ENCODE assay signal across 11 cellular contexts in the genomic region with DNA sequence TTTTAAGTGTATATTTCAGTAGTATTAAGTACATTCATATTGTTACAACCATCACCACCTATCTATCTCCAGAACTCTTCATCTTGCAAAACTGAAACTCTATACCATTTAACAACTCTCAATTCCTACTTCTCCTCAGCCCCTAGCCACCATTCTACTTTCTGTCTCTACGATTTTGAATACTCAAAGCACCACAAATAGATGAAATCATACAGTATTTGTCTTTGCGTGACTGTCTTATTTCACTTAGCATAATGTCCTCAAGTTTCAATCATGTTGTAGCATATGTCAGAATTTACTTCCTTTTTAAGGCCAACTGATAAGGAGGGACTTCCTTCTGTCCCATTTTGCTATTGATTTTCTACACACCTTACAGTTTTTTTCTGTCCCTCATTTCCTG.
DNase-seq lines count a peak whose midpoint lies in the region; ATAC-seq and TF ChIP-seq lines count a peak whose summit lies in the region.
"Had no signal": no experiment of that assay in that cellular context is flagged by ENCODE, and none has a peak within 500 bp of the region (broad histone marks: within the 10 kb centered on the region; RNA-seq: fewer than 3 reads in every experiment).

No MANE protein-coding gene starts in this region.

- ATAC-seq in GM19351 (IDR thresholded peaks at IDR 0.05; ENCODE audit: unreplicated experiment) (peak; percentile 96), HG02588 (IDR thresholded peaks at IDR 0.05; ENCODE audit: unreplicated experiment) (peak; percentile 89), HG03175 (IDR thresholded peaks at IDR 0.05; ENCODE audit: unreplicated experiment) (peak; percentile 96), PC-3 (no peak), gastrocnemius medialis (no peak)
- ATAC-seq: activated CD8-positive, alpha-beta memory T cell treated with anti-CD3 and anti-CD28 coated beads, Interleukin-2, amount 10 ng/mL, durations not matched to agents 7 days and 5 days; psoas muscle had no signal

- H3K27ac ChIP-seq in PC-3 (ENCODE audit: low read length) = no peak overlapping the region
- H3K27ac ChIP-seq in gastrocnemius medialis = no peak overlapping the region
- H3K27ac ChIP-seq: psoas muscle had no signal

- DNase-seq in NCI-H1930 (lab: John Stamatoyannopoulos, UW) = no peak
- DNase-seq in PC-3 = no peak
- no peak for DNase-seq in gastrocnemius medialis
- no peak for DNase-seq in NCI-H1105 (lab: John Stamatoyannopoulos, UW)
- DNase-seq: activated CD8-positive, alpha-beta memory T cell treated with anti-CD3 and anti-CD28 coated beads, Interleukin-2, amount 10 ng/mL, durations not matched to agents 7 days and 5 days; activated naive CD8-positive, alpha-beta T cell treated with anti-CD3 and anti-CD28 coated beads for 36 hours; Calu3; psoas muscle had no signal

- BruUV-seq in PC-3 (replicated peaks; lab: Mats Ljungman, UMichigan) = no TSS peak

- intact Hi-C loops in PC-3 (cut with micrococcal nuclease) = no loop called here
- intact Hi-C loops in gastrocnemius medialis (cut with DNase I; ENCODE audit: low total_unique reads) = no loop called here

- TF ChIP-seq CTCF in PC-3 (conservative IDR thresholded peaks at IDR 0.05; ENCODE audit: low read depth, low read length) (no peak), gastrocnemius medialis (IDR thresholded peaks at IDR 0.05 in 4 of 5, conservative IDR thresholded peaks at IDR 0.05 in 1 of 5) (no peak)

- no peaks in the 10 kb centered on the region for H4K20me1 ChIP-seq in PC-3 (ENCODE audit: low read length)

- H3K4me2 ChIP-seq in PC-3 (ENCODE audit: low read length) = no peak overlapping the region

- no peaks in the 10 kb centered on the region for H3K79me2 ChIP-seq in PC-3 (ENCODE audit: low read length)

- H3K9ac ChIP-seq in PC-3 (ENCODE audit: low read length) = no peak overlapping the region

- no peak overlapping the region for H3K4me3 ChIP-seq in PC-3 (ENCODE audit: low read length)
- no peak overlapping the region for H3K4me3 ChIP-seq in gastrocnemius medialis
- H3K4me3 ChIP-seq: psoas muscle had no signal

- H2AFZ ChIP-seq in PC-3 (ENCODE audit: low read length) = no peak overlapping the region

- POLR2A ChIA-PET in PC-3 (lab: Charles Lee; ENCODE audit: unreplicated experiment) = no interaction called here

- H3K27me3 ChIP-seq in PC-3 (ENCODE audit: low read length) (no peaks in the 10 kb centered on the region), gastrocnemius medialis (no peaks in the 10 kb centered on the region)

- H3K36me3 ChIP-seq in PC-3 (ENCODE audit: low read depth, low read length) (no peaks in the 10 kb centered on the region), gastrocnemius medialis (no peaks in the 10 kb centered on the region)

- TF ChIP-seq POLR2A in gastrocnemius medialis (IDR thresholded peaks at IDR 0.05) = no peak

- in situ Hi-C loops in gastrocnemius medialis (cut with MboI; ENCODE audit: low sequenced_read_pairs in 4 of 4) = no loop called here

- CTCF ChIA-PET in PC-3 (lab: Charles Lee) = no interaction called here

- H3F3A ChIP-seq in PC-3 (ENCODE audit: low read length, unreplicated experiment) = no peaks in the 10 kb centered on the region

- H3K9me3 ChIP-seq in PC-3 (ENCODE audit: low read length) (0 out of 2 replicates have a peak, but pooled peaks cover 5% of the 10 kb centered on the region), gastrocnemius medialis (no peaks in the 10 kb centered on the region)
- H3K9me3 ChIP-seq: psoas muscle had no signal

- H3K9me2 ChIP-seq in PC-3 (replicated peaks; ENCODE audit: low read length) = no peaks in the 10 kb centered on the region

- H3K4me1 ChIP-seq in PC-3 (ENCODE audit: insufficient read depth, low read length) (no peaks in the 10 kb centered on the region), gastrocnemius medialis (no peaks in the 10 kb centered on the region)
- H3K4me1 ChIP-seq: psoas muscle had no signal

Comparison
In these comparisons a context has a peak if more than half of its experiments do, and no peak if none do; other contexts are left out.
1. ATAC-seq: peak in GM19351 (single experiment), HG02588 (single experiment) and HG03175 (single experiment); none in PC-3 (single experiment) and gastrocnemius medialis (0 of 2).